In the genomic region with DNA sequence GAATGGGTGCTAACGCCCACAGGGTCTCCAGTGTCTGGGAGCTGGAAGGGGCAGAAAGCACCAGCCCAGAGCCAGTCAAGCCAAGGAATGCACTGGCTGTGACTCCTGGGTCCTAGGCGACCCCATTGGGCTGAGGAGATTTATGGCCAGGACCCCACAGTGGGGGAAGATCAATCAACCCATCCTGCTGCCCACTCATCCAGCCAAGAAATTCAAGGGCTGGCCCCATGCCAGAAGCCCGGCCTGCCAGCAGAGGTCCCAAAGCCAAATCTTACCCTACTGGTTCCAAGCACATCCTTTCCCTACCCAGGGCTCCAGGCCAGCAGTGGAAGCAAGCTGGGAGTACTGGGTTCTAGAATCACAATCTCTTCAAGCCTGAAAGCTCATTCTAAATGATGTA, we compare ENCODE assay signal across 3 cellular contexts.
TF ChIP-seq lines count a peak whose summit lies in the region.

No MANE protein-coding gene starts in this region.

TF ChIP-seq in GM23338, 12 proteins besides CTCF, POLR2A, EP300 and RAD21 (continues in another document):
- TF ChIP-seq NANOG (IDR thresholded peaks at IDR 0.05; ENCODE audit: borderline replicate concordance) (no peak), CREB1 (CRISPR knock-in tag; IDR thresholded peaks at IDR 0.05; ENCODE audit: low read depth) (no peak), ZNF114 (CRISPR knock-in tag; IDR thresholded peaks at IDR 0.05) (no peak), ZNF462 (CRISPR knock-in tag; IDR thresholded peaks at IDR 0.05) (no peak), EZH2phosphoT487 (IDR thresholded peaks at IDR 0.05; ENCODE audit: unreplicated experiment) (no peak)

TF ChIP-seq in Ishikawa, 13 proteins besides CTCF, POLR2A, EP300 and RAD21:
- TF ChIP-seq TAF1 (IDR thresholded peaks at IDR 0.05; ENCODE audit: low read depth) (no peak), NFIC (IDR thresholded peaks at IDR 0.05) (peak; percentile 51)

TF ChIP-seq in H1, 55 proteins besides CTCF, POLR2A, EP300 and RAD21:
- TF ChIP-seq KDM5A (IDR thresholded peaks at IDR 0.05; ENCODE audit: low read length) = no peak
- no peak for TF ChIP-seq RFX5 (IDR thresholded peaks at IDR 0.05; ENCODE audit: borderline replicate concordance, low read depth, low read length)
- TF ChIP-seq, protein P1, sequence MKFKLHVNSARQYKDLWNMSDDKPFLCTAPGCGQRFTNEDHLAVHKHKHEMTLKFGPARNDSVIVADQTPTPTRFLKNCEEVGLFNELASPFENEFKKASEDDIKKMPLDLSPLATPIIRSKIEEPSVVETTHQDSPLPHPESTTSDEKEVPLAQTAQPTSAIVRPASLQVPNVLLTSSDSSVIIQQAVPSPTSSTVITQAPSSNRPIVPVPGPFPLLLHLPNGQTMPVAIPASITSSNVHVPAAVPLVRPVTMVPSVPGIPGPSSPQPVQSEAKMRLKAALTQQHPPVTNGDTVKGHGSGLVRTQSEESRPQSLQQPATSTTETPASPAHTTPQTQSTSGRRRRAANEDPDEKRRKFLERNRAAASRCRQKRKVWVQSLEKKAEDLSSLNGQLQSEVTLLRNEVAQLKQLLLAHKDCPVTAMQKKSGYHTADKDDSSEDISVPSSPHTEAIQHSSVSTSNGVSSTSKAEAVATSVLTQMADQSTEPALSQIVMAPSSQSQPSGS (IDR thresholded peaks at IDR 0.05; ENCODE audit: low read length) = no peak
- no peak for TF ChIP-seq BRCA1 (IDR thresholded peaks at IDR 0.05; ENCODE audit: low read depth, low read length)
- no peak for TF ChIP-seq CHD1 (IDR thresholded peaks at IDR 0.05; ENCODE audit: low read depth, low read length)
- no peak for TF ChIP-seq RNF2 (IDR thresholded peaks at IDR 0.05; ENCODE audit: borderline replicate concordance, low read depth, low read length, missing control alignments, poor library complexity, severe bottlenecking)
- TF ChIP-seq RXRA (IDR thresholded peaks at IDR 0.05; ENCODE audit: insufficient read depth, low read depth, low read length) = no peak
- TF ChIP-seq CHD7 (IDR thresholded peaks at IDR 0.05; ENCODE audit: insufficient replicate concordance, low read length) = no peak
- no peak for TF ChIP-seq BACH1 (IDR thresholded peaks at IDR 0.05; ENCODE audit: low read length)
- TF ChIP-seq MAX (IDR thresholded peaks at IDR 0.05) = no peak
- TF ChIP-seq CTBP2 (IDR thresholded peaks at IDR 0.05; ENCODE audit: borderline replicate concordance, insufficient read depth, insufficient read length, low read length) = no peak
- no peak for TF ChIP-seq FOSL1 (IDR thresholded peaks at IDR 0.05; ENCODE audit: insufficient read depth, low read depth, low read length)
- no peak for TF ChIP-seq KDM1A (IDR thresholded peaks at IDR 0.05; ENCODE audit: borderline replicate concordance, low read length)
- TF ChIP-seq SP2 (IDR thresholded peaks at IDR 0.05; ENCODE audit: low read length) = no peak
- TF ChIP-seq GTF2F1 (IDR thresholded peaks at IDR 0.05; ENCODE audit: borderline replicate concordance, low read depth, low read length) = no peak
- no peak for TF ChIP-seq YY1 (IDR thresholded peaks at IDR 0.05; ENCODE audit: low read depth, low read length)
- TF ChIP-seq SRF (IDR thresholded peaks at IDR 0.05; ENCODE audit: low read depth, low read length) = no peak
